6 cellular contexts compared by ENCODE assay signal in the genomic region with DNA sequence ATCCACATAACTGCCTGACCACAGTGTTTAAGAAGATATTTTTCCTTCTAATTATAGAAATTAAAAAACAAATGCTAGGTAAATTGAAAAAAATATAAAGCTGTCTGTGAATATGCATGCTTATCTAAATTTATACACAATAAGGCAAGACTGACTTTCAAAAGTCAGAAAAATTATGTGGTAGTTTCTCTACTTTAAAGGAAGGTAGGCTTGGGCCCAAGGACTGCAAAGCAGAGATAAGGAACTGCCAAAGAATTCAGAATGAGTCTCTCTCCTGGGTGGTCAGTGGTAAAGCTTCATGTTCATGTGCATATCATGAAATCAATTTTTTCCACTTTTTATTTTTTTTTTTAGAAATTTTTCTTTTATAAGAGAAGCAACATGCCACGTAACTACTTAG.
"Had no signal": no experiment of that assay in that cellular context is flagged by ENCODE, and none has a peak within 500 bp of the region (broad histone marks: within the 10 kb centered on the region; RNA-seq: fewer than 3 reads in every experiment).

No MANE protein-coding gene starts in this region.

- ATAC-seq: HCT116, HepG2 had no signal

- DNase-seq: GM23248, GOT3, H7, HFFc6 had no signal
